1 cellular context compared by ENCODE assay signal in the genomic region with DNA sequence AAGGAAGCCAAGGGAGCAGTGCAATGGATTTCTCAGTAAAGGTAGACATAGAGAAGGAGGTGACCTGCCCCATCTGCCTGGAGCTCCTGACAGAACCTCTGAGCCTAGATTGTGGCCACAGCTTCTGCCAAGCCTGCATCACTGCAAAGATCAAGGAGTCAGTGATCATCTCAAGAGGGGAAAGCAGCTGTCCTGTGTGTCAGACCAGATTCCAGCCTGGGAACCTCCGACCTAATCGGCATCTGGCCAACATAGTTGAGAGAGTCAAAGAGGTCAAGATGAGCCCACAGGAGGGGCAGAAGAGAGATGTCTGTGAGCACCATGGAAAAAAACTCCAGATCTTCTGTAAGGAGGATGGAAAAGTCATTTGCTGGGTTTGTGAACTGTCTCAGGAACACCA.
TF ChIP-seq lines count a peak whose summit lies in the region.

No MANE protein-coding gene starts in this region.

TF ChIP-seq in GM12878, 131 proteins besides CTCF, POLR2A, EP300 and RAD21:
- TF ChIP-seq ZNF217 (IDR thresholded peaks at IDR 0.05) (no peak), NFXL1 (IDR thresholded peaks at IDR 0.05; ENCODE audit: borderline replicate concordance) (no peak), SP1 (IDR thresholded peaks at IDR 0.05; ENCODE audit: low read depth, low read length) (no peak), SRF (IDR thresholded peaks at IDR 0.05; ENCODE audit: low read depth in 2 of 2, low read length in 2 of 2) (no peak), PAX8 (IDR thresholded peaks at IDR 0.05) (no peak), SPI1 (IDR thresholded peaks at IDR 0.05; ENCODE audit: borderline replicate concordance, insufficient read depth, low read depth, low read length) (no peak), CBX3 (IDR thresholded peaks at IDR 0.05; ENCODE audit: borderline replicate concordance, low read depth) (no peak), YY1 (IDR thresholded peaks at IDR 0.05; ENCODE audit: low read depth, low read length) (no peak), RFX5 (IDR thresholded peaks at IDR 0.05; ENCODE audit: low read depth, low read length) (no peak), HDAC2 (IDR thresholded peaks at IDR 0.05) (no peak), TBL1XR1 (IDR thresholded peaks at IDR 0.05; ENCODE audit: low read depth, low read length) (no peak), IKZF1 (conservative IDR thresholded peaks at IDR 0.05) (no peak), CEBPB (IDR thresholded peaks at IDR 0.05; ENCODE audit: borderline replicate concordance in 1 of 2, low read depth in 2 of 2, low read length in 2 of 2) (no peak), POU2F2 (IDR thresholded peaks at IDR 0.05; ENCODE audit: borderline replicate concordance, low read depth, low read length) (no peak), ZNF207 (IDR thresholded peaks at IDR 0.05; ENCODE audit: borderline replicate concordance) (no peak)
